13 cellular contexts compared by ENCODE assay signal in genomic region chr2:212547716-212548458, GRCh38. TPM values are rescaled to one million over a fixed set of nuclear protein-coding genes. Genes with fewer than 3 reads are reported as not detected.
"Had no signal": no experiment of that assay in that cellular context is flagged by ENCODE, and none has a peak within 500 bp of the region (broad histone marks: within the 10 kb centered on the region; RNA-seq: fewer than 3 reads in every experiment).

No MANE protein-coding gene starts in this region.

- H3K9me3 ChIP-seq: ascending aorta, breast epithelium, thyroid gland had no signal

- H3K36me3 ChIP-seq: ascending aorta, breast epithelium, thyroid gland had no signal

- DNase-seq: activated B cell treated with CpG ODN at 0.5 μM for 24 hours; activated CD4-positive, alpha-beta T cell treated with anti-CD3 and anti-CD28 coated beads, Interleukin-2, amount 50 U/mL, for 1 hour; activated naive CD4-positive, alpha-beta T cell treated with anti-CD3 and anti-CD28 coated beads for 36 hours; activated naive CD8-positive, alpha-beta T cell treated with anti-CD3 and anti-CD28 coated beads, Interleukin-2, amount 50 U/mL, for 24 hours; left colon; naive B cell had no signal

- H3K27me3 ChIP-seq: ascending aorta, breast epithelium, thyroid gland had no signal

- H3K9ac ChIP-seq: parathyroid adenoma had no signal

- H3K27ac ChIP-seq: ascending aorta, breast epithelium, parathyroid adenoma, thyroid gland had no signal

- H3K4me1 ChIP-seq: breast epithelium, parathyroid adenoma had no signal

- H3K4me3 ChIP-seq: ascending aorta, breast epithelium, thyroid gland had no signal

RNA-seq across cellular contexts. Expression of gene ERBB4, which starts 9.3 kb away (rescaled TPM):
- total RNA-seq: activated B cell treated with CpG ODN at 0.5 μM for 24 hours; activated naive CD4-positive, alpha-beta T cell treated with anti-CD3 and anti-CD28 coated beads for 36 hours; activated T-helper 17 cell treated with anti-CD3 and anti-CD28 coated beads, Interleukin-2, amount 50 U/mL, for 72 hours; mononuclear cell; T-helper 2 cell treated with Interferon-gamma antibody and Interleukin-4, amounts not matched to agents 100 ng/mL and 5 ng/mL, for 36 hours had no signal
